14 cellular contexts compared by ENCODE assay signal in genomic region chr7:150665075-150665794, GRCh38. TPM values are rescaled to one million over a fixed set of nuclear protein-coding genes. Genes with fewer than 3 reads are reported as not detected.
DNase-seq lines count a peak whose midpoint lies in the region; ATAC-seq, FAIRE-seq and TF ChIP-seq lines count a peak whose summit lies in the region.
"Had no signal": no experiment of that assay in that cellular context is flagged by ENCODE, and none has a peak within 500 bp of the region (broad histone marks: within the 10 kb centered on the region; RNA-seq: fewer than 3 reads in every experiment).

No MANE protein-coding gene starts in this region.

- peaks cover 72% of the 10 kb centered on the region for H3K4me1 ChIP-seq in GM12878 (ENCODE audit: control insufficient read depth, insufficient read depth, low read length)
- H3K4me1 ChIP-seq: pancreas had no signal

- H3K27ac ChIP-seq in GM12878 (ENCODE audit: control insufficient read depth, insufficient read depth): peak overlapping the region; percentile 96
- H3K27ac ChIP-seq: C4-2B, pancreas had no signal

- no peak for TF ChIP-seq RAD21 in GM12878 (IDR thresholded peaks at IDR 0.05; ENCODE audit: insufficient read depth, low read depth, low read length)

- no peaks in the 10 kb centered on the region for H3K79me2 ChIP-seq in GM12878 (ENCODE audit: control insufficient read depth, insufficient read depth, low read length)

- no peaks in the 10 kb centered on the region for H3K36me3 ChIP-seq in GM12878 (ENCODE audit: control insufficient read depth in 2 of 2, insufficient read depth in 2 of 2, low read length in 1 of 2)
- H3K36me3 ChIP-seq: esophagus squamous epithelium, pancreas had no signal

- no peak overlapping the region for H3K4me3 ChIP-seq in GM12878
- H3K4me3 ChIP-seq: esophagus squamous epithelium, pancreas had no signal

- CTCF ChIA-PET in GM12878 (lab: Yijun Ruan, JAX): interaction anchor here (1.3 to 2.4 kb wide), 4 partner anchors 21 to 92 kb away, joined by 3 to 11 read pairs (median 5); partner anchors contain the start of genes GIMAP2 and GIMAP6

- TF ChIP-seq POLR2A in GM12878 (IDR thresholded peaks at IDR 0.05; ENCODE audit: low read depth, low read length): no peak

- ATAC-seq in GM12878 (no peak), GM19452 (IDR thresholded peaks at IDR 0.05; ENCODE audit: unreplicated experiment) (no peak)

- H3K27me3 ChIP-seq in GM12878 (replicated peaks in 1 of 2; ENCODE audit: control insufficient read depth in 2 of 2, insufficient read depth in 2 of 2, low read length in 1 of 2): no peaks in the 10 kb centered on the region
- H3K27me3 ChIP-seq: esophagus squamous epithelium, pancreas had no signal

- SMC1A ChIA-PET in GM12878 (lab: Charles Lee; ENCODE audit: uncharacterized antibody, unreplicated experiment): interaction anchor here (0.7 to 5.2 kb wide), 3 partner anchors 21 to 90 kb away, joined by 3 to 57 read pairs (median 28); partner anchors contain the start of gene GIMAP2

- no peak for TF ChIP-seq EP300 in GM12878 (IDR thresholded peaks at IDR 0.05; ENCODE audit: borderline replicate concordance in 1 of 2, control insufficient read depth in 1 of 2, low read depth in 2 of 2, low read length in 2 of 2)

- H2AFZ ChIP-seq in GM12878 (ENCODE audit: control insufficient read depth, low read depth, low read length): peak overlapping the region; percentile 13

- no peak overlapping the region for H3K4me2 ChIP-seq in GM12878 (ENCODE audit: control insufficient read depth, insufficient read depth)

- WGBS in GM12878 (ENCODE audit: insufficient coverage, insufficient replicate concordance, low lambda C conversion rate, missing lambda C conversion rate): 87% methylated on average over 9 of the region's 9 CpGs

- 0 out of 2 replicates have a peak overlapping the region, but pooled peaks have one; percentile 26 for H3K9ac ChIP-seq in GM12878 (ENCODE audit: control insufficient read depth, insufficient read depth, low read length)

- TF ChIP-seq CTCF in GM12878 (IDR thresholded peaks at IDR 0.05 in 2 of 3, conservative IDR thresholded peaks at IDR 0.05 in 1 of 3; ENCODE audit: control insufficient read depth in 2 of 3, extremely low read depth in 1 of 3, insufficient read depth in 1 of 3, low read depth in 3 of 3, low read length in 3 of 3): no peak

- RAD21 ChIA-PET in GM12878 (lab: Charles Lee; ENCODE audit: unreplicated experiment): interaction anchor here (0.9 to 3.9 kb wide), 6 partner anchors 21 to 284 kb away, joined by 3 to 31 read pairs (median 4); partner anchors contain the start of genes GIMAP2 and GIMAP6

- peaks cover 6% of the 10 kb centered on the region for H3K9me3 ChIP-seq in GM12878 (replicated peaks; ENCODE audit: control insufficient read depth, insufficient read depth, low read length)
- H3K9me3 ChIP-seq: esophagus squamous epithelium, pancreas had no signal

- BruUV-seq in GM12878 (replicated peaks; lab: Mats Ljungman, UMichigan): no TSS peak

- DNase-seq in GM18507 (ENCODE audit: extremely low spot score, insufficient read length, low read depth) (no peak), GM12878 (ENCODE audit: low read depth, low spot score) (no peak), iPS-NIHi7 (ENCODE audit: extremely low spot score) (no peak), NCI-H2171 treated with DMSO at 0.1 percent for 48 hours (lab: John Stamatoyannopoulos, UW) (no peak), NCI-H2029 treated with DMSO at 0.1 percent for 48 hours (lab: John Stamatoyannopoulos, UW) (no peak)
- peak; percentile 65 to 68 for DNase-seq in activated CD4-positive, alpha-beta T cell treated with anti-CD3 and anti-CD28 coated beads, Interleukin-2, amount 50 U/mL, for 48 hours
- DNase-seq in stimulated activated CD4-positive, alpha-beta T cell treated with anti-CD3 and anti-CD28 coated beads, Interleukin-2, amount 100 ng/mL, for 4 hours (ENCODE audit: low read depth): peak; percentile 36
- DNase-seq: esophagus squamous epithelium, mesendoderm, NCI-H2227 treated with DMSO at 0.1 percent for 48 hours, pancreas had no signal

- FAIRE-seq in GM18507 (lab: Jason Lieb, UNC): peak; percentile 64
- FAIRE-seq in GM12878 (lab: Jason Lieb, UNC): no peak
- FAIRE-seq: pancreas had no signal

- POLR2A ChIA-PET in GM12878 (lab: Charles Lee): interaction anchor here (1.6 kb wide), 1 partner anchor 33 kb away, joined by 4 read pairs; the partner anchor contains the start of gene GIMAP6

- intact Hi-C loops in GM12878 (cut with micrococcal nuclease; ENCODE audit: unreplicated experiment): loop anchor here (5.0 kb wide), 1 partner anchor 288 kb away; the partner anchor contains the start of gene ZNF775

- in situ Hi-C loops in GM12878 (cut with MboI): no loop called here

- H4K20me1 ChIP-seq in GM12878 (ENCODE audit: control insufficient read depth, insufficient read depth): no peaks in the 10 kb centered on the region

TF ChIP-seq in GM12878, 131 proteins besides CTCF, POLR2A, EP300 and RAD21:
- TF ChIP-seq NFYA (IDR thresholded peaks at IDR 0.05; ENCODE audit: borderline replicate concordance, low read depth, low read length) (no peak), JUND (IDR thresholded peaks at IDR 0.05; ENCODE audit: low read depth, low read length) (no peak), MTA3 (IDR thresholded peaks at IDR 0.05; ENCODE audit: borderline replicate concordance, low read length) (peak; percentile 38; the same call in 1 of the 2 replicates), IKZF2 (IDR thresholded peaks at IDR 0.05) (no peak)

RNA-seq across cellular contexts. Expression of gene GIMAP2, which starts 20.3 kb away (rescaled TPM):
- 41.2 and 41.5 TPM in 2 replicates for total RNA-seq in GM12878 (2013; cell fraction: nucleolus; rRNA removed)
- total RNA-seq in GM12878 (2014; rRNA removed) (28.9 and 34.4 TPM in 2 replicates), GM12878 (2014; rRNA removed; fragmentation: Illumina TruSeq; extraction: Trizol) (37.0 and 37.3 TPM in 2 replicates), GM12878 (2021) (29.8 TPM in 2 replicates)
- polyA plus RNA-seq in GM12878 (2011; ENCODE audit: low read depth): 24.7 TPM
- polyA plus RNA-seq in GM12878 (2011; rRNA removed) (102 and 134 TPM in 2 replicates), GM12878 (2014; fragmentation: Illumina TruSeq; extraction: Trizol) (33.8 and 49.8 TPM in 2 replicates), GM12878 (2014; fragmentation: Nextera tagmentation; extraction: Ambion mirVana) (10 to 100 TPM; 47.5 to 60.0 TPM), GM12878 (2014; rRNA removed) (25.3 and 29.2 TPM in 2 replicates), GM12878 (2016; fragmentation: Nextera tagmentation; extraction: Ambion mirVana) (10 to 100 TPM; 21.3 to 24.4 TPM)
- 47.4 and 47.6 TPM in 2 replicates for polyA plus RNA-seq in GM12878 (2011; cell fraction: cytosol; rRNA removed)
- 49.5 and 50.6 TPM in 2 replicates for polyA plus RNA-seq in GM12878 (2011; cell fraction: nucleus; rRNA removed)
- 30.1 and 35.8 TPM in 2 replicates for polyA plus RNA-seq in GM12878 (2012)
- polyA minus RNA-seq in GM12878 (2011; rRNA and poly(A)+ RNA removed): 62.5 and 79.0 TPM in 2 replicates
- polyA minus RNA-seq in GM12878 (2011; cell fraction: cytosol; rRNA and poly(A)+ RNA removed): 18.5 and 20.3 TPM in 2 replicates
- polyA minus RNA-seq in GM12878 (2011; cell fraction: nucleus; rRNA and poly(A)+ RNA removed): 28.0 and 40.8 TPM in 2 replicates

RNA-seq across cellular contexts. Expression of gene GIMAP6, which starts 33.0 kb away (rescaled TPM):
- 8.3 and 9.5 TPM in 2 replicates for total RNA-seq in GM12878 (2013; cell fraction: nucleolus; rRNA removed)
- 37.9 and 38.8 TPM in 2 replicates for total RNA-seq in GM12878 (2014; rRNA removed)
- 34.6 and 34.7 TPM in 2 replicates for total RNA-seq in GM12878 (2014; rRNA removed; fragmentation: Illumina TruSeq; extraction: Trizol)
- total RNA-seq in GM12878 (2021): 36.2 and 40.9 TPM in 2 replicates
- polyA plus RNA-seq in GM12878 (2011; ENCODE audit: low read depth): 24.1 TPM
- polyA plus RNA-seq in GM12878 (2011; rRNA removed): 49.2 and 51.4 TPM in 2 replicates
- 45.1 and 46.6 TPM in 2 replicates for polyA plus RNA-seq in GM12878 (2011; cell fraction: cytosol; rRNA removed)
- polyA plus RNA-seq in GM12878 (2011; cell fraction: nucleus; rRNA removed): 29.7 and 34.6 TPM in 2 replicates
- 32.3 and 33.9 TPM in 2 replicates for polyA plus RNA-seq in GM12878 (2012)
- 37.8 and 39.0 TPM in 2 replicates for polyA plus RNA-seq in GM12878 (2014; fragmentation: Illumina TruSeq; extraction: Trizol)
- 1 to 10 TPM; 6.2 to 8.3 TPM for polyA plus RNA-seq in GM12878 (2014; fragmentation: Nextera tagmentation; extraction: Ambion mirVana)
- 36.0 and 36.6 TPM in 2 replicates for polyA plus RNA-seq in GM12878 (2014; rRNA removed)
- 10 to 100 TPM; 22.8 to 27.8 TPM for polyA plus RNA-seq in GM12878 (2016; fragmentation: Nextera tagmentation; extraction: Ambion mirVana)
- polyA minus RNA-seq in GM12878 (2011; rRNA and poly(A)+ RNA removed): 42.8 and 59.7 TPM in 2 replicates
- polyA minus RNA-seq in GM12878 (2011; cell fraction: cytosol; rRNA and poly(A)+ RNA removed): 15.4 and 20.4 TPM in 2 replicates
- 23.8 and 28.7 TPM in 2 replicates for polyA minus RNA-seq in GM12878 (2011; cell fraction: nucleus; rRNA and poly(A)+ RNA removed)

RNA-seq across cellular contexts. Expression of gene GIMAP1, which starts 51.2 kb away (rescaled TPM):
- 1.4 and 1.7 TPM in 2 replicates for total RNA-seq in GM12878 (2013; cell fraction: nucleolus; rRNA removed)
- 1.9 and 2.3 TPM in 2 replicates for total RNA-seq in GM12878 (2014; rRNA removed)
- 1.1 and 1.4 TPM in 2 replicates for total RNA-seq in GM12878 (2014; rRNA removed; fragmentation: Illumina TruSeq; extraction: Trizol)
- total RNA-seq in GM12878 (2021): 1.3 and 1.4 TPM in 2 replicates
- 1.7 TPM for polyA plus RNA-seq in GM12878 (2011; ENCODE audit: low read depth)
- polyA plus RNA-seq in GM12878 (2011; rRNA removed): 0.91 and 1.2 TPM in 2 replicates
- 1.0 and 1.4 TPM in 2 replicates for polyA plus RNA-seq in GM12878 (2011; cell fraction: cytosol; rRNA removed)
- 0.67 and 1.2 TPM in 2 replicates for polyA plus RNA-seq in GM12878 (2011; cell fraction: nucleus; rRNA removed)
- polyA plus RNA-seq in GM12878 (2012): 2.2 and 3.2 TPM in 2 replicates
- polyA plus RNA-seq in GM12878 (2014; fragmentation: Illumina TruSeq; extraction: Trizol): 1.3 and 1.4 TPM in 2 replicates
- polyA plus RNA-seq in GM12878 (2014; fragmentation: Nextera tagmentation; extraction: Ambion mirVana): under 1 TPM; 0.16 to 0.20 TPM
- 1.5 and 1.8 TPM in 2 replicates for polyA plus RNA-seq in GM12878 (2014; rRNA removed)
- polyA plus RNA-seq in GM12878 (2016; fragmentation: Nextera tagmentation; extraction: Ambion mirVana): 1 to 10 TPM in 1 of 2 experiments, under 1 TPM in 1; 0.58 to 1.0 TPM
- polyA minus RNA-seq in GM12878 (2011; rRNA and poly(A)+ RNA removed): 0.73 and 0.98 TPM in 2 replicates
- polyA minus RNA-seq in GM12878 (2011; cell fraction: cytosol; rRNA and poly(A)+ RNA removed): 0.27 TPM in 1 of 2 replicates, not detected in the other
- polyA minus RNA-seq in GM12878 (2011; cell fraction: nucleus; rRNA and poly(A)+ RNA removed): 0.85 and 1.1 TPM in 2 replicates
- total RNA-seq: RPMI7951 had no signal

Comparison
In these comparisons a context has a peak if more than half of its experiments do, and no peak if none do; other contexts are left out.
1. DNase-seq: peak in activated CD4-positive, alpha-beta T cell treated with anti-CD3 and anti-CD28 coated beads, Interleukin-2, amount 50 U/mL, for 48 hours (2 of 2) and stimulated activated CD4-positive, alpha-beta T cell treated with anti-CD3 and anti-CD28 coated beads, Interleukin-2, amount 100 ng/mL, for 4 hours (single experiment); none in GM18507 (single experiment), GM12878 (single experiment), iPS-NIHi7 (single experiment), NCI-H2171 treated with DMSO at 0.1 percent for 48 hours (single experiment) and NCI-H2029 treated with DMSO at 0.1 percent for 48 hours (single experiment).